In genomic region chr20:9218412-9219001, GRCh38 we compare ENCODE assay signal across 14 cellular contexts.
DNase-seq lines count a peak whose midpoint lies in the region; ATAC-seq and TF ChIP-seq lines count a peak whose summit lies in the region.
"Had no signal": no experiment of that assay in that cellular context is flagged by ENCODE, and none has a peak within 500 bp of the region (broad histone marks: within the 10 kb centered on the region; RNA-seq: fewer than 3 reads in every experiment).

No MANE protein-coding gene starts in this region.

- peaks cover 13 to 64% of the 10 kb centered on the region in 2 experiments for H3K79me1 ChIP-seq in IMR-90 (ENCODE audit: low read depth in 1 of 2, low read length in 2 of 2)

- DNase-seq in A172 (ENCODE audit: low spot score) (peak; percentile 89), IMR-90 (peak; percentile 69), brain microvascular endothelial cell (peak; percentile 35), left kidney (ENCODE audit: low read depth, low spot score) (peak; percentile 24), Caco-2 (no peak), MG63 (no peak), G401 (ENCODE audit: low spot score) (no peak)
- DNase-seq in stimulated activated CD4-positive, alpha-beta T cell treated with anti-CD3 and anti-CD28 coated beads, Interleukin-2, amount 100 ng/mL, for 24 hours, result no peak
- DNase-seq: activated CD4-positive, CD25-positive, alpha-beta regulatory T cell; GF-D8 had no signal

- no peak overlapping the region for H4K8ac ChIP-seq in IMR-90 (ENCODE audit: low read depth in 2 of 2, low read length in 2 of 2)

- no peak overlapping the region for H3K23ac ChIP-seq in IMR-90 (ENCODE audit: low read depth, low read length)

- BruUV-seq in IMR-90 (replicated peaks; lab: Mats Ljungman, UMichigan) (no TSS peak), Caco-2 (replicated peaks; lab: Mats Ljungman, UMichigan) (no TSS peak)

- no peak overlapping the region for H4K91ac ChIP-seq in IMR-90 (ENCODE audit: insufficient read depth, low read depth, low read length)

- H3K18ac ChIP-seq in IMR-90 (ENCODE audit: low read depth, low read length), result no peak overlapping the region; the same call in 1 of the 2 replicates

- H2BK20ac ChIP-seq in IMR-90 (ENCODE audit: low read depth, low read length), result no peak overlapping the region

- TF ChIP-seq CTCF in IMR-90 (conservative IDR thresholded peaks at IDR 0.05; ENCODE audit: low read depth, low read length) (no peak), brain microvascular endothelial cell (IDR thresholded peaks at IDR 0.05; ENCODE audit: low read depth, low read length, missing control alignments) (no peak), Caco-2 (IDR thresholded peaks at IDR 0.05; ENCODE audit: insufficient read depth in 1 of 2, low read depth in 1 of 2, low read length in 1 of 2, severe bottlenecking in 1 of 2, unreplicated experiment in 1 of 2) (no peak)

- H3K9me3 ChIP-seq in IMR-90 (ENCODE audit: control insufficient read depth, insufficient read depth, low read length) (no peaks in the 10 kb centered on the region), Caco-2 (no peaks in the 10 kb centered on the region), MG63 (no peaks in the 10 kb centered on the region)
- H3K9me3 ChIP-seq: suprapubic skin had no signal

- H3K4me1 Mint-ChIP-seq in Caco-2 (ENCODE audit: low read depth, unreplicated experiment), result no peaks in the 10 kb centered on the region
- H3K4me1 Mint-ChIP-seq: IgD-negative memory B cell had no signal

- peak overlapping the region; percentile 42; the same call in 1 of the 2 replicates for H3K4me2 ChIP-seq in IMR-90 (ENCODE audit: low read depth, low read length)

- H3K36me3 Mint-ChIP-seq in Caco-2 (ENCODE audit: insufficient read depth, unreplicated experiment), result no peaks in the 10 kb centered on the region
- H3K36me3 Mint-ChIP-seq: IgD-negative memory B cell had no signal

- no peak for TF ChIP-seq RAD21 in IMR-90 (IDR thresholded peaks at IDR 0.05; ENCODE audit: low read length)

- ATAC-seq in IMR-90 (ENCODE audit: low read depth), result peak; percentile 64
- ATAC-seq: esophagus mucosa had no signal

- H3K27ac ChIP-seq in IMR-90 (ENCODE audit: insufficient read depth, low read length) (no peak overlapping the region), brain microvascular endothelial cell (no peak overlapping the region)
- H3K27ac ChIP-seq: cardiac muscle cell, suprapubic skin had no signal

- H3K4me3 ChIP-seq in IMR-90 (ENCODE audit: insufficient read depth, low read depth, low read length) (no peak overlapping the region), brain microvascular endothelial cell (ENCODE audit: low read depth, low read length) (no peak overlapping the region), Caco-2 (ENCODE audit: low read depth, low read length) (no peak overlapping the region), MG63 (no peak overlapping the region)
- H3K4me3 ChIP-seq: cardiac muscle cell, suprapubic skin had no signal

- H3K36me3 ChIP-seq in IMR-90 (ENCODE audit: control insufficient read depth, insufficient read depth, low read length) (no peaks in the 10 kb centered on the region; the same call in 1 of the 2 replicates), brain microvascular endothelial cell (replicated peaks) (no peaks in the 10 kb centered on the region), Caco-2 (ENCODE audit: control insufficient read depth, insufficient read depth, low read length) (no peaks in the 10 kb centered on the region), MG63 (no peaks in the 10 kb centered on the region)
- H3K36me3 ChIP-seq: cardiac muscle cell, suprapubic skin had no signal

- H3K9ac ChIP-seq in IMR-90 (ENCODE audit: low read depth, low read length), result no peak overlapping the region

- POLR2A ChIA-PET in IMR-90 (lab: Charles Lee; ENCODE audit: unreplicated experiment), result no interaction called here
- POLR2A ChIA-PET in Caco-2 (lab: Charles Lee), result no interaction called here

- H3K56ac ChIP-seq in IMR-90 (ENCODE audit: extremely low read depth, insufficient read depth, low read length), result no peak overlapping the region

- H3K4ac ChIP-seq in IMR-90 (ENCODE audit: low read depth, low read length), result peak overlapping the region; percentile 22; the same call in 1 of the 2 replicates

- H3K27me3 Mint-ChIP-seq in Caco-2 (ENCODE audit: insufficient read depth, unreplicated experiment), result no peaks in the 10 kb centered on the region
- H3K27me3 Mint-ChIP-seq: IgD-negative memory B cell had no signal

- no peak overlapping the region for H2AK5ac ChIP-seq in IMR-90 (ENCODE audit: low read depth, low read length)

- H3K14ac ChIP-seq in IMR-90 (replicated peaks; ENCODE audit: low read depth, low read length), result 0 out of 2 replicates have a peak overlapping the region, but pooled peaks have one; percentile 59

- no peak overlapping the region for H3K27ac Mint-ChIP-seq in Caco-2 (ENCODE audit: unreplicated experiment)
- H3K27ac Mint-ChIP-seq: IgD-negative memory B cell had no signal

- dilution Hi-C loops in IMR-90 (cut with HindIII; ENCODE audit: low sequenced_read_pairs, unreplicated experiment), result no loop called here

- H2BK15ac ChIP-seq in IMR-90 (ENCODE audit: low read depth, low read length), result no peak overlapping the region

- H3K4me1 ChIP-seq in IMR-90 (ENCODE audit: control insufficient read depth, insufficient read depth, low read length), result peaks cover 13% of the 10 kb centered on the region
- H3K4me1 ChIP-seq in Caco-2, result no peaks in the 10 kb centered on the region
- H3K4me1 ChIP-seq: suprapubic skin had no signal

- TF ChIP-seq POLR2A in IMR-90 (IDR thresholded peaks at IDR 0.05; ENCODE audit: low read depth, low read length), result no peak

- CTCF ChIA-PET in IMR-90 (lab: Yijun Ruan, JAX), result no interaction called here
- CTCF ChIA-PET in Caco-2 (lab: Charles Lee), result no interaction called here

- WGBS in IMR-90 (ENCODE audit: extremely low coverage in 2 of 2, insufficient read length in 1 of 2), 2 experiments, result no CpG with 5 or more reads among the region's 7 CpGs

- peak overlapping the region; percentile 29 for H2BK5ac ChIP-seq in IMR-90 (ENCODE audit: low read depth, low read length, poor library complexity, severe bottlenecking)

- H2AFZ ChIP-seq in IMR-90 (replicated peaks; ENCODE audit: low read length, poor library complexity), result no peak overlapping the region

- intact Hi-C loops in IMR-90 (cut with micrococcal nuclease) (loop anchor here (5.0 kb wide), 1 partner anchor 151 kb away; the partner anchor contains the start of gene PLCB4), Caco-2 (cut with micrococcal nuclease; ENCODE audit: unreplicated experiment) (no loop called here)

- H3K9me3 Mint-ChIP-seq in Caco-2 (ENCODE audit: unreplicated experiment), result no peaks in the 10 kb centered on the region

- peaks cover 18% of the 10 kb centered on the region; the same call in 1 of the 2 replicates for H4K20me1 ChIP-seq in IMR-90 (ENCODE audit: insufficient read depth, low read length)

- in situ Hi-C loops in IMR-90 (cut with MboI; ENCODE audit: low sequenced_read_pairs) (no loop called here), brain microvascular endothelial cell (cut with HindIII; ENCODE audit: low pct_ligation_motif_present, low sequenced_read_pairs) (no loop called here), G401 (cut with HindIII; ENCODE audit: low sequenced_read_pairs) (no loop called here)

- no peak overlapping the region for H2AK9ac ChIP-seq in IMR-90 (replicated peaks; ENCODE audit: low read depth, low read length, poor library complexity)

- H3K9me1 ChIP-seq in IMR-90 (ENCODE audit: insufficient read depth, low read length), result peaks cover 18% of the 10 kb centered on the region

- H2BK120ac ChIP-seq in IMR-90 (ENCODE audit: low read depth, low read length), result no peak overlapping the region

- H3K27me3 ChIP-seq in IMR-90 (ENCODE audit: control insufficient read depth, insufficient read depth, low read length), result no peaks in the 10 kb centered on the region
- H3K27me3 ChIP-seq in brain microvascular endothelial cell (replicated peaks), result no peaks in the 10 kb centered on the region
- no peaks in the 10 kb centered on the region for H3K27me3 ChIP-seq in Caco-2 (replicated peaks; ENCODE audit: control insufficient read depth, insufficient read depth, low read length)
- H3K27me3 ChIP-seq in MG63, result no peaks in the 10 kb centered on the region
- H3K27me3 ChIP-seq: cardiac muscle cell, suprapubic skin had no signal

- no peak overlapping the region for H3K4me3 Mint-ChIP-seq in Caco-2 (ENCODE audit: unreplicated experiment)
- H3K4me3 Mint-ChIP-seq: IgD-negative memory B cell had no signal

- no peak overlapping the region for H4K5ac ChIP-seq in IMR-90 (ENCODE audit: low read depth, low read length)

TF ChIP-seq in IMR-90, 13 proteins besides CTCF, POLR2A, EP300 and RAD21:
- TF ChIP-seq FOS (IDR thresholded peaks at IDR 0.05; ENCODE audit: low read depth, low read length), result peak; percentile 77
- TF ChIP-seq USF2 (IDR thresholded peaks at IDR 0.05; ENCODE audit: low read depth, low read length), result no peak

Comparison
In these comparisons a context has a peak if more than half of its experiments do, and no peak if none do; other contexts are left out.
1. DNase-seq: peak in A172 (single experiment), IMR-90 (single experiment), brain microvascular endothelial cell (single experiment) and left kidney (single experiment); none in Caco-2 (0 of 2), MG63 (single experiment), G401 (single experiment) and stimulated activated CD4-positive, alpha-beta T cell treated with anti-CD3 and anti-CD28 coated beads, Interleukin-2, amount 100 ng/mL, for 24 hours (0 of 2).